13 cellular contexts compared by ENCODE assay signal in genomic region chr14:75748340-75748739, GRCh38.
A peak's percentile ranks its signal among the peaks of the same experiment; 100 is the strongest.
DNase-seq lines count a peak whose midpoint lies in the region; ATAC-seq and TF ChIP-seq lines count a peak whose summit lies in the region.
"Had no signal": no experiment of that assay in that cellular context is flagged by ENCODE, and none has a peak within 500 bp of the region (broad histone marks: within the 10 kb centered on the region; RNA-seq: fewer than 3 reads in every experiment).

No MANE protein-coding gene starts in this region.

- no peaks in the 10 kb centered on the region for H4K20me1 ChIP-seq in IMR-90 (ENCODE audit: insufficient read depth, low read length)

- H3K4me1 ChIP-seq in IMR-90 (ENCODE audit: control insufficient read depth, insufficient read depth, low read length): peaks cover 1% of the 10 kb centered on the region; the same call in 1 of the 2 replicates
- peaks cover 0 to 8% of the 10 kb centered on the region in 2 experiments for H3K4me1 ChIP-seq in trophoblast cell (ENCODE audit: control insufficient read depth in 1 of 2, insufficient read depth in 2 of 2, low read length in 2 of 2)

- H2BK120ac ChIP-seq in IMR-90 (ENCODE audit: low read depth, low read length) (no peak overlapping the region), trophoblast cell (ENCODE audit: insufficient read depth, low read length, poor library complexity) (no peak overlapping the region)

- H2BK12ac ChIP-seq in trophoblast cell (ENCODE audit: low read length): no peak overlapping the region

- CTCF ChIA-PET in IMR-90 (lab: Yijun Ruan, JAX): interaction anchor here (0.6 to 1.1 kb wide), 3 partner anchors 28 to 228 kb away, joined by 3 to 10 read pairs (median 3); no protein-coding TSS in a partner anchor

- WGBS in IMR-90 (ENCODE audit: extremely low coverage in 2 of 2, insufficient read length in 1 of 2), 2 experiments: 40% methylated on average over 1 of the region's 1 CpG; no CpG with 5 or more reads in 1 of the 2 experiments
- no CpG with 5 or more reads among the region's 1 CpG for WGBS in trophoblast cell (ENCODE audit: extremely low coverage, insufficient coverage, insufficient read length)

- no peak overlapping the region for H4K8ac ChIP-seq in IMR-90 (ENCODE audit: low read depth in 2 of 2, low read length in 2 of 2)
- no peak overlapping the region for H4K8ac ChIP-seq in trophoblast cell (ENCODE audit: low read depth, low read length)

- no TSS peak for BruUV-seq in IMR-90 (replicated peaks; lab: Mats Ljungman, UMichigan)

- no peaks in the 10 kb centered on the region for H3K79me1 ChIP-seq in IMR-90 (ENCODE audit: low read depth in 1 of 2, low read length in 2 of 2)
- peaks cover 4% of the 10 kb centered on the region for H3K79me1 ChIP-seq in trophoblast cell (ENCODE audit: low read length)

- H2AFZ ChIP-seq in IMR-90 (replicated peaks; ENCODE audit: low read length, poor library complexity) (no peak overlapping the region), trophoblast cell (ENCODE audit: insufficient read depth, low read length, poor library complexity) (no peak overlapping the region)

- H2AK5ac ChIP-seq in IMR-90 (ENCODE audit: low read depth, low read length) (no peak overlapping the region), trophoblast cell (ENCODE audit: low read length) (no peak overlapping the region)

- peak; percentile 26 for DNase-seq in EH (ENCODE audit: low read depth)
- DNase-seq in IMR-90: peak; percentile 8
- DNase-seq in iris pigment epithelial cell (ENCODE audit: low read depth): peak; percentile 11
- DNase-seq in trophoblast cell: no peak
- no peak for DNase-seq in stimulated activated CD4-positive, alpha-beta T cell treated with anti-CD3 and anti-CD28 coated beads, Interleukin-12 subunit alpha, Interleukin-12 subunit beta, amount 100 ng/mL, for 4 hours
- DNase-seq in omental fat pad (ENCODE audit: low spot score): no peak
- DNase-seq in NCI-H2227 treated with DMSO at 0.1 percent for 48 hours (lab: John Stamatoyannopoulos, UW): no peak
- DNase-seq: BE2C; CD4-positive, alpha-beta memory T cell; DMS79; EL had no signal

- in situ Hi-C loops in IMR-90 (cut with MboI; ENCODE audit: low sequenced_read_pairs): no loop called here

- H3K9ac ChIP-seq in IMR-90 (ENCODE audit: low read depth, low read length): no peak overlapping the region
- no peak overlapping the region for H3K9ac ChIP-seq in trophoblast cell (ENCODE audit: low read length)

- no peak overlapping the region for H3K27ac ChIP-seq in IMR-90 (ENCODE audit: insufficient read depth, low read length)
- peak overlapping the region; percentile 66 for H3K27ac ChIP-seq in trophoblast cell (ENCODE audit: low read depth, low read length)
- H3K27ac ChIP-seq: C4-2B had no signal

- H3K9me1 ChIP-seq in IMR-90 (ENCODE audit: insufficient read depth, low read length): peaks cover 4% of the 10 kb centered on the region

- H2BK5ac ChIP-seq in IMR-90 (ENCODE audit: low read depth, low read length, poor library complexity, severe bottlenecking): no peak overlapping the region
- H2BK5ac ChIP-seq in trophoblast cell (ENCODE audit: low read depth, low read length, poor library complexity): no peak overlapping the region

- no peaks in the 10 kb centered on the region for H3K9me3 ChIP-seq in IMR-90 (ENCODE audit: control insufficient read depth, insufficient read depth, low read length)
- H3K9me3 ChIP-seq in trophoblast cell (ENCODE audit: insufficient read depth, low read depth, low read length): no peaks in the 10 kb centered on the region
- H3K9me3 ChIP-seq: BE2C had no signal

- POLR2A ChIA-PET in IMR-90 (lab: Charles Lee; ENCODE audit: unreplicated experiment): no interaction called here

- H3K56ac ChIP-seq in IMR-90 (ENCODE audit: extremely low read depth, insufficient read depth, low read length): no peak overlapping the region

- no peaks in the 10 kb centered on the region for H3K79me2 ChIP-seq in trophoblast cell (ENCODE audit: control insufficient read depth, insufficient read depth, low read length, poor library complexity)

- no peak overlapping the region for H2BK15ac ChIP-seq in IMR-90 (ENCODE audit: low read depth, low read length)

- no peak for TF ChIP-seq POLR2A in IMR-90 (IDR thresholded peaks at IDR 0.05; ENCODE audit: low read depth, low read length)

- H4K91ac ChIP-seq in IMR-90 (ENCODE audit: insufficient read depth, low read depth, low read length) (no peak overlapping the region), trophoblast cell (ENCODE audit: low read depth, low read length) (no peak overlapping the region)

- no peak overlapping the region for H3K4ac ChIP-seq in IMR-90 (ENCODE audit: low read depth, low read length)
- H3K4ac ChIP-seq in trophoblast cell (ENCODE audit: low read depth, low read length): no peak overlapping the region

- dilution Hi-C loops in IMR-90 (cut with HindIII; ENCODE audit: low sequenced_read_pairs, unreplicated experiment): no loop called here

- H2AK9ac ChIP-seq in IMR-90 (replicated peaks; ENCODE audit: low read depth, low read length, poor library complexity): no peak overlapping the region

- TF ChIP-seq CTCF in IMR-90 (conservative IDR thresholded peaks at IDR 0.05; ENCODE audit: low read depth, low read length) (no peak), omental fat pad (IDR thresholded peaks at IDR 0.05) (no peak)

- H4K12ac ChIP-seq in trophoblast cell (ENCODE audit: low read depth, low read length): no peak overlapping the region

- no peak overlapping the region for H3K23ac ChIP-seq in IMR-90 (ENCODE audit: low read depth, low read length)
- no peak overlapping the region for H3K23ac ChIP-seq in trophoblast cell (ENCODE audit: low read length)

- no peak overlapping the region for H3K18ac ChIP-seq in IMR-90 (ENCODE audit: low read depth, low read length)
- H3K18ac ChIP-seq in trophoblast cell (ENCODE audit: low read length): no peak overlapping the region

- no peak overlapping the region for H2BK20ac ChIP-seq in IMR-90 (ENCODE audit: low read depth, low read length)

- H3K14ac ChIP-seq in IMR-90 (replicated peaks; ENCODE audit: low read depth, low read length) (no peak overlapping the region), trophoblast cell (ENCODE audit: low read length) (no peak overlapping the region)

- H4K5ac ChIP-seq in IMR-90 (ENCODE audit: low read depth, low read length): no peak overlapping the region

- ATAC-seq in IMR-90 (ENCODE audit: low read depth): peak; percentile 46; the same call in 1 of the 2 replicates
- no peak for ATAC-seq in omental fat pad (ENCODE audit: low FRiP score)
- ATAC-seq: HCT116 had no signal

- no peak overlapping the region for H3K4me2 ChIP-seq in IMR-90 (ENCODE audit: low read depth, low read length)
- H3K4me2 ChIP-seq in trophoblast cell (ENCODE audit: low read length): no peak overlapping the region

- intact Hi-C loops in IMR-90 (cut with micrococcal nuclease): no loop called here

- H3K36me3 ChIP-seq in IMR-90 (ENCODE audit: control insufficient read depth, insufficient read depth, low read length): peaks cover 3% of the 10 kb centered on the region; the same call in 1 of the 2 replicates
- peaks cover 5% of the 10 kb centered on the region in 2 experiments for H3K36me3 ChIP-seq in trophoblast cell (ENCODE audit: control insufficient read depth in 1 of 2, insufficient read depth in 2 of 2, low read length in 2 of 2)

- no peak for TF ChIP-seq RAD21 in IMR-90 (IDR thresholded peaks at IDR 0.05; ENCODE audit: low read length)

- no peak overlapping the region for H3K4me3 ChIP-seq in IMR-90 (ENCODE audit: insufficient read depth, low read depth, low read length)
- no peak overlapping the region for H3K4me3 ChIP-seq in trophoblast cell (ENCODE audit: low read depth, low read length)

- H3K27me3 ChIP-seq in IMR-90 (ENCODE audit: control insufficient read depth, insufficient read depth, low read length) (no peaks in the 10 kb centered on the region), trophoblast cell (ENCODE audit: insufficient read depth, low read length) (no peaks in the 10 kb centered on the region)
- H3K27me3 ChIP-seq: BE2C had no signal

TF ChIP-seq in IMR-90, 13 proteins besides CTCF, POLR2A, EP300 and RAD21:
- TF ChIP-seq MXI1 (IDR thresholded peaks at IDR 0.05; ENCODE audit: borderline replicate concordance, low read depth, low read length) (no peak), RCOR1 (IDR thresholded peaks at IDR 0.05; ENCODE audit: insufficient replicate concordance, low read length) (no peak), MAZ (IDR thresholded peaks at IDR 0.05; ENCODE audit: borderline replicate concordance, low read depth, low read length) (no peak), FOS (IDR thresholded peaks at IDR 0.05; ENCODE audit: low read depth, low read length) (no peak)

Comparison
In these comparisons a context has a peak if more than half of its experiments do, and no peak if none do; other contexts are left out.
1. DNase-seq: peak in EH (single experiment), IMR-90 (single experiment) and iris pigment epithelial cell (single experiment); none in trophoblast cell (0 of 2), stimulated activated CD4-positive, alpha-beta T cell treated with anti-CD3 and anti-CD28 coated beads, Interleukin-12 subunit alpha, Interleukin-12 subunit beta, amount 100 ng/mL, for 4 hours (single experiment), omental fat pad (single experiment) and NCI-H2227 treated with DMSO at 0.1 percent for 48 hours (single experiment).